Comparison of ENCODE assay signal across 18 cellular contexts in the genomic region with DNA sequence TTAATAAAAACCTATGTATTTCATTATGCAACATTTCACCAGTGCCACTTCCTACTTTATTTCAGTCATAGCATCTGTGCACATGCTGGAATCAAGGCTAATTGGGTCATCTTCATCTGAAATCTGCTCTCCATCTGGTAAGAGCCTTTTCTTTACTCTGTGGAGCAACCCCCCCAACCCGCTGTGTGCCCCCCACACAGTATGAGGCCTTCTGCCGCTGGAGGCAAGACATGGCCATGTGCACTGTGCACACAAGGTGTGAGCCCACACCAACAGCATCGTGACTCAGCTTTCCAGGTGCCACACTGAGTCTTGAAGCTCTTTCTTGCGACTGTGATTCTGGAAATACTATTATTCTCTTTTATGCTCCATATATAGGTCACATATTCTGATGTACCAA.
DNase-seq lines count a peak whose midpoint lies in the region; ATAC-seq lines count a peak whose summit lies in the region.
"Had no signal": no experiment of that assay in that cellular context is flagged by ENCODE, and none has a peak within 500 bp of the region (broad histone marks: within the 10 kb centered on the region; RNA-seq: fewer than 3 reads in every experiment).

No MANE protein-coding gene starts in this region.

- H3K4me1 Mint-ChIP-seq in activated naive CD4-positive, alpha-beta T cell treated with anti-CD3 and anti-CD28 coated beads, Interleukin-2, amount 10 ng/mL, durations not matched to agents 7 days and 5 days, result no peaks in the 10 kb centered on the region
- H3K4me1 Mint-ChIP-seq: H9, IgD-negative memory B cell had no signal

- H3K27me3 Mint-ChIP-seq in activated naive CD4-positive, alpha-beta T cell treated with anti-CD3 and anti-CD28 coated beads, Interleukin-2, amount 10 ng/mL, durations not matched to agents 7 days and 5 days, result no peaks in the 10 kb centered on the region

- DNase-seq in G401 (ENCODE audit: low spot score) (peak; percentile 70), NCI-H1694 (lab: John Stamatoyannopoulos, UW) (peak; percentile 46), NCI-H82 (lab: John Stamatoyannopoulos, UW) (peak; percentile 78), cerebellar cortex (ENCODE audit: low spot score) (peak; percentile 62), NCI-H1436 treated with DMSO at 0.1 percent for 48 hours (lab: John Stamatoyannopoulos, UW) (no peak), NCI-H69 (lab: John Stamatoyannopoulos, UW) (no peak)
- no peak for DNase-seq in activated naive CD4-positive, alpha-beta T cell treated with anti-CD3 and anti-CD28 coated beads, Interleukin-2, amount 10 ng/mL, durations not matched to agents 7 days and 5 days
- DNase-seq: ACHN; AML-193; Caco-2; CD4-positive, alpha-beta T cell; DND-41; EL; GOT3; H9 had no signal

- no peak overlapping the region for H3K27ac Mint-ChIP-seq in activated naive CD4-positive, alpha-beta T cell treated with anti-CD3 and anti-CD28 coated beads, Interleukin-2, amount 10 ng/mL, durations not matched to agents 7 days and 5 days
- H3K27ac Mint-ChIP-seq: CD4-positive, alpha-beta T cell; IgD-negative memory B cell had no signal

- no peaks in the 10 kb centered on the region for H3K9me3 Mint-ChIP-seq in activated naive CD4-positive, alpha-beta T cell treated with anti-CD3 and anti-CD28 coated beads, Interleukin-2, amount 10 ng/mL, durations not matched to agents 7 days and 5 days
- H3K9me3 Mint-ChIP-seq: CD4-positive, alpha-beta T cell; H9 had no signal

- in situ Hi-C loops in G401 (cut with HindIII; ENCODE audit: low sequenced_read_pairs), result no loop called here

- no peak for ATAC-seq in GM18870 (IDR thresholded peaks at IDR 0.05; ENCODE audit: unreplicated experiment)
- ATAC-seq: HepG2 had no signal

- H3K36me3 Mint-ChIP-seq in activated naive CD4-positive, alpha-beta T cell treated with anti-CD3 and anti-CD28 coated beads, Interleukin-2, amount 10 ng/mL, durations not matched to agents 7 days and 5 days, result no peaks in the 10 kb centered on the region
- H3K36me3 Mint-ChIP-seq: IgD-negative memory B cell had no signal

- CTCF ChIA-PET in activated naive CD4-positive, alpha-beta T cell treated with anti-CD3 and anti-CD28 coated beads, Interleukin-2, amount 10 ng/mL, durations not matched to agents 7 days and 5 days (lab: Charles Lee), result no interaction called here

- H3K4me3 Mint-ChIP-seq in activated naive CD4-positive, alpha-beta T cell treated with anti-CD3 and anti-CD28 coated beads, Interleukin-2, amount 10 ng/mL, durations not matched to agents 7 days and 5 days, result no peak overlapping the region
- H3K4me3 Mint-ChIP-seq: CD4-positive, alpha-beta T cell; H9; IgD-negative memory B cell had no signal

Comparison
In these comparisons a context has a peak if more than half of its experiments do, and no peak if none do; other contexts are left out.
1. DNase-seq: peak in G401 (single experiment), NCI-H1694 (single experiment), NCI-H82 (single experiment) and cerebellar cortex (single experiment); none in activated naive CD4-positive, alpha-beta T cell treated with anti-CD3 and anti-CD28 coated beads, Interleukin-2, amount 10 ng/mL, durations not matched to agents 7 days and 5 days (single experiment), NCI-H1436 treated with DMSO at 0.1 percent for 48 hours (single experiment) and NCI-H69 (single experiment).